11 cellular contexts compared by ENCODE assay signal in genomic region chr20:50515471-50516106, GRCh38. TPM values are rescaled to one million over a fixed set of nuclear protein-coding genes. Genes with fewer than 3 reads are reported as not detected.
DNase-seq lines count a peak whose midpoint lies in the region; ATAC-seq and TF ChIP-seq lines count a peak whose summit lies in the region.
"Had no signal": no experiment of that assay in that cellular context is flagged by ENCODE, and none has a peak within 500 bp of the region (broad histone marks: within the 10 kb centered on the region; RNA-seq: fewer than 3 reads in every experiment).

No MANE protein-coding gene starts in this region.

- H3K4me1 Mint-ChIP-seq in CD4-positive, CD25-positive, alpha-beta regulatory T cell: peaks cover 61 to 96% (median 82%) of the 10 kb centered on the region in 4 donors
- H3K4me1 Mint-ChIP-seq in IgD-negative memory B cell: peaks cover 56 to 70% (median 62%) of the 10 kb centered on the region in 3 donors

- no peaks in the 10 kb centered on the region for H3K9me3 Mint-ChIP-seq in CD4-positive, CD25-positive, alpha-beta regulatory T cell
- no peaks in the 10 kb centered on the region for H3K9me3 Mint-ChIP-seq in IgD-negative memory B cell
- H3K9me3 Mint-ChIP-seq: nephron had no signal

- WGBS in adrenal gland, 4 donors: 40 to 82% (median 71%) methylated on average over 1 of the region's 1 CpG
- 93 to 96% methylated on average over 1 of the region's 1 CpG for WGBS in thyroid gland, 2 donors

- H3K27ac Mint-ChIP-seq in CD4-positive, CD25-positive, alpha-beta regulatory T cell: peak overlapping the region; percentile 59 to 99 (median 92)
- H3K27ac Mint-ChIP-seq in IgD-negative memory B cell: peak overlapping the region; percentile 91 to 99 (median 99)

- peak overlapping the region; percentile 89 for H3K4me3 ChIP-seq in CD4-positive, CD25-positive, alpha-beta regulatory T cell (ENCODE audit: low read depth, low read length)
- no peak overlapping the region for H3K4me3 ChIP-seq in adrenal gland
- H3K4me3 ChIP-seq in neutrophil (ENCODE audit: low read depth in 1 of 2, low read length in 1 of 2): peak overlapping the region; percentile 4 to 6
- no peak overlapping the region for H3K4me3 ChIP-seq in thyroid gland (replicated peaks in 1 of 3)

- no peaks in the 10 kb centered on the region for H3K27me3 ChIP-seq in CD4-positive, CD25-positive, alpha-beta regulatory T cell (ENCODE audit: control insufficient read depth, insufficient read depth, low read length)
- H3K27me3 ChIP-seq in adrenal gland (no peaks in the 10 kb centered on the region), neutrophil (no peaks in the 10 kb centered on the region), thyroid gland (no peaks in the 10 kb centered on the region)

- H3K4me3 Mint-ChIP-seq in CD4-positive, CD25-positive, alpha-beta regulatory T cell: peak overlapping the region; percentile 86 to 97 (median 94)
- H3K4me3 Mint-ChIP-seq in IgD-negative memory B cell: peak overlapping the region; percentile 79 to 100 (median 94)

- ATAC-seq in CD4-positive, CD25-positive, alpha-beta regulatory T cell (ENCODE audit: low read depth in 2 of 2): no peak
- ATAC-seq in GM18502 (IDR thresholded peaks at IDR 0.05; ENCODE audit: poor library complexity, unreplicated experiment): no peak

- no peak for DNase-seq in CD4-positive, CD25-positive, alpha-beta regulatory T cell
- no peak for DNase-seq in adrenal gland
- no peak for DNase-seq in central memory CD4-positive, alpha-beta T cell
- DNase-seq in NCI-H446 (lab: John Stamatoyannopoulos, UW): no peak
- DNase-seq in thyroid gland: no peak
- DNase-seq: NCI-H2107; stimulated activated CD4-positive, alpha-beta T cell treated with anti-CD3 and anti-CD28 coated beads, Interleukin-12 subunit alpha, Interleukin-12 subunit beta, amount 100 ng/mL, for 4 hours had no signal

- H3K9me3 ChIP-seq in CD4-positive, CD25-positive, alpha-beta regulatory T cell (ENCODE audit: control insufficient read depth in 2 of 2, low read length in 2 of 2): no peaks in the 10 kb centered on the region
- no peaks in the 10 kb centered on the region for H3K9me3 ChIP-seq in adrenal gland (replicated peaks in 1 of 3)
- no peaks in the 10 kb centered on the region for H3K9me3 ChIP-seq in neutrophil
- H3K9me3 ChIP-seq in thyroid gland: no peaks in the 10 kb centered on the region

- TF ChIP-seq CTCF in adrenal gland (IDR thresholded peaks at IDR 0.05) (no peak), neutrophil (IDR thresholded peaks at IDR 0.05) (no peak), thyroid gland (IDR thresholded peaks at IDR 0.05) (no peak)

- H3K36me3 ChIP-seq in CD4-positive, CD25-positive, alpha-beta regulatory T cell (ENCODE audit: control insufficient read depth, insufficient read depth, low read length): no peaks in the 10 kb centered on the region
- H3K36me3 ChIP-seq in adrenal gland (replicated peaks in 1 of 2) (no peaks in the 10 kb centered on the region), neutrophil (no peaks in the 10 kb centered on the region), thyroid gland (no peaks in the 10 kb centered on the region)

- peak overlapping the region; percentile 77 for H3K27ac ChIP-seq in CD4-positive, CD25-positive, alpha-beta regulatory T cell (ENCODE audit: insufficient read depth, low read length, poor library complexity, severe bottlenecking)
- peak overlapping the region in 3 of 5 donors; percentile 1 to 40 (median 3) for H3K27ac ChIP-seq in adrenal gland
- peak overlapping the region; percentile 80 for H3K27ac ChIP-seq in neutrophil
- no peak overlapping the region for H3K27ac ChIP-seq in thyroid gland

- no peaks in the 10 kb centered on the region for H3K27me3 Mint-ChIP-seq in CD4-positive, CD25-positive, alpha-beta regulatory T cell
- no peaks in the 10 kb centered on the region for H3K27me3 Mint-ChIP-seq in IgD-negative memory B cell

- peaks cover 98% of the 10 kb centered on the region for H3K4me1 ChIP-seq in CD4-positive, CD25-positive, alpha-beta regulatory T cell (ENCODE audit: control insufficient read depth, insufficient read depth, low read length, poor library complexity, severe bottlenecking)
- H3K4me1 ChIP-seq in adrenal gland (replicated peaks in 1 of 2) (peaks cover 50 to 94% of the 10 kb centered on the region in 2 donors), neutrophil (ENCODE audit: control insufficient read depth in 1 of 2, insufficient read depth in 1 of 2, low read depth in 1 of 2, low read length in 1 of 2) (peaks cover 98 to 99% of the 10 kb centered on the region in 2 experiments), thyroid gland (peaks cover 44 to 51% of the 10 kb centered on the region in 2 donors)

- intact Hi-C loops in adrenal gland (cut with DNase I) (loop anchor here in 1 of 2 donors (5.0 kb wide), 1 partner anchor 52 kb away; no protein-coding TSS in a partner anchor), thyroid gland (cut with DNase I) (no loop called here)

- peaks cover 5% of the 10 kb centered on the region for H3K36me3 Mint-ChIP-seq in CD4-positive, CD25-positive, alpha-beta regulatory T cell
- peaks cover 4% of the 10 kb centered on the region for H3K36me3 Mint-ChIP-seq in IgD-negative memory B cell

- no peak for TF ChIP-seq POLR2A in adrenal gland (IDR thresholded peaks at IDR 0.05)
- no peak for TF ChIP-seq POLR2A in thyroid gland (IDR thresholded peaks at IDR 0.05)

RNA-seq across cellular contexts. Expression of gene PTPN1, which starts 5.4 kb away (rescaled TPM):
- total RNA-seq in CD4-positive, CD25-positive, alpha-beta regulatory T cell: 76.3 TPM
- 10 to 100 TPM; 27.1 to 34.3 (median 30.3) TPM for polyA plus RNA-seq in CD4-positive, CD25-positive, alpha-beta regulatory T cell
- polyA plus RNA-seq in IgD-negative memory B cell (73.8 TPM), adrenal gland (10 to 100 TPM; 17.0 to 49.0 (median 24.5) TPM)
- total RNA-seq in adrenal gland (10 to 100 TPM; 31.0 to 49.2 (median 36.3) TPM), thyroid gland (10 to 100 TPM; 20.5 to 28.8 (median 24.9) TPM)

Comparison
In these comparisons a context has a peak if more than half of its experiments do, and no peak if none do; other contexts are left out.
1. H3K27ac ChIP-seq: peak in CD4-positive, CD25-positive, alpha-beta regulatory T cell (single experiment), adrenal gland (3 of 5) and neutrophil (single experiment); none in thyroid gland (0 of 3).
2. H3K4me3 ChIP-seq: peak in CD4-positive, CD25-positive, alpha-beta regulatory T cell (single experiment) and neutrophil (2 of 2); none in adrenal gland (0 of 4) and thyroid gland (0 of 3).